Comparison of ENCODE assay signal across 9 cellular contexts in genomic region chr20:46027245-46027853, GRCh38. TPM values are rescaled to one million over a fixed set of nuclear protein-coding genes. Genes with fewer than 3 reads are reported as not detected.
DNase-seq lines count a peak whose midpoint lies in the region; ATAC-seq and TF ChIP-seq lines count a peak whose summit lies in the region.
"Had no signal": no experiment of that assay in that cellular context is flagged by ENCODE, and none has a peak within 500 bp of the region (broad histone marks: within the 10 kb centered on the region; RNA-seq: fewer than 3 reads in every experiment).

No MANE protein-coding gene starts in this region.

- H3K4me1 ChIP-seq in left lung (peaks cover 0 to 13% of the 10 kb centered on the region in 2 donors), BE2C (peaks cover 9% of the 10 kb centered on the region)

- H3K9me3 ChIP-seq in left lung (no peaks in the 10 kb centered on the region), BE2C (no peaks in the 10 kb centered on the region)

- DNase-seq in DMS53 treated with DMSO at 0.1 percent for 48 hours (lab: John Stamatoyannopoulos, UW; ENCODE audit: unreplicated experiment) = peak; percentile 8
- DNase-seq in HuH-7 (ENCODE audit: low spot score) = peak; percentile 80
- peak; percentile 61 for DNase-seq in amniotic stem cell (lab: John Stamatoyannopoulos, UW)
- DNase-seq in left lung = no peak
- DNase-seq in BE2C = no peak
- DNase-seq in putamen (ENCODE audit: low spot score) = no peak
- DNase-seq in DMS79 (lab: John Stamatoyannopoulos, UW) = no peak
- DNase-seq: activated naive CD8-positive, alpha-beta T cell treated with anti-CD3 and anti-CD28 coated beads, Interleukin-2, amount 10 ng/mL, durations not matched to agents 7 days and 5 days had no signal

- H3K4me3 ChIP-seq in left lung = no peak overlapping the region
- H3K4me3 ChIP-seq in BE2C (ENCODE audit: low read depth, low read length) = no peak overlapping the region

- intact Hi-C loops in left lung (cut with DNase I) = no loop called here

- H3K27me3 ChIP-seq in left lung (peaks cover 41 to 100% of the 10 kb centered on the region in 2 donors), BE2C (peaks cover 48% of the 10 kb centered on the region)

- ATAC-seq in left lung (peak; percentile 45), GM19463 (IDR thresholded peaks at IDR 0.05; ENCODE audit: unreplicated experiment) (no peak)

- no peak overlapping the region for H3K27ac ChIP-seq in left lung

- TF ChIP-seq CTCF in left lung (IDR thresholded peaks at IDR 0.05) = no peak
- TF ChIP-seq CTCF in BE2C (IDR thresholded peaks at IDR 0.05; ENCODE audit: low read depth, low read length) = no peak

- H3K36me3 ChIP-seq in left lung (no peaks in the 10 kb centered on the region), BE2C (no peaks in the 10 kb centered on the region)

RNA-seq across cellular contexts. Expression of gene SLC12A5, which starts 1.7 kb away (rescaled TPM):
- 1 to 10 TPM in 1 of 2 donors, under 1 TPM in 1; 0.71 to 1.5 TPM for total RNA-seq in left lung
- polyA plus RNA-seq in BE2C (2012; ENCODE audit: insufficient read depth, insufficient read length, low read depth) = 9.0 TPM

RNA-seq across cellular contexts. Expression of gene MMP9, which starts 18.6 kb away (rescaled TPM):
- total RNA-seq in left lung = 10 to 100 TPM in 1 of 2 donors, 1 to 10 TPM in 1; 2.5 to 25.8 TPM
- polyA plus RNA-seq in BE2C (2012; ENCODE audit: insufficient read depth, insufficient read length, low read depth) = not detected

RNA-seq across cellular contexts. Expression of gene ZNF335, which starts 55.3 kb away (rescaled TPM):
- total RNA-seq in left lung = 10 to 100 TPM; 15.3 to 23.3 TPM
- polyA plus RNA-seq in BE2C (2012; ENCODE audit: insufficient read depth, insufficient read length, low read depth) = 23.4 TPM

Comparison
In these comparisons a context has a peak if more than half of its experiments do, and no peak if none do; other contexts are left out.
1. DNase-seq: peak in DMS53 treated with DMSO at 0.1 percent for 48 hours (single experiment), HuH-7 (single experiment) and amniotic stem cell (single experiment); none in left lung (0 of 2), BE2C (single experiment), putamen (single experiment) and DMS79 (single experiment).